In the genomic region with DNA sequence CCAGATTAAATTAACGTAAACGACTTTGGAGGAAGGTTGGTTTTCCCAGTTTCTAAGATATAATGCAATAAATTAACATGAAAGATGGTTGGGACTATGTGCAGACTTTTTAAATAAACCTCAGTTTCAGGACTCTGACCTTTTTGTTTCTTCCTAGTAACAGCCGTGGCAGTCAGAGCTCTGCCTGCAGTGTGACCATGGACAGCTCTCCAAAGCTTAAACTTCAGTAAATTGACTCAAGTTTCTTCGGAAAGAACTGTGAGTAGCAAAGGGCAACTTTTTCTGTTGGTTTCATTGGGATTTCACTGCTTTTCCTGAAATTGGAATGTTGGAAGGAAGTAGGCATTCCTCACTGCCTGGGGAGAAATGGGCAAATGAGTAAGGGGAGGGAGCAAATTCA, we compare ENCODE assay signal across 34 cellular contexts. TPM values are rescaled to one million over a fixed set of nuclear protein-coding genes. Genes with fewer than 3 reads are reported as not detected.
"Had no signal": no experiment of that assay in that cellular context is flagged by ENCODE, and none has a peak within 500 bp of the region (broad histone marks: within the 10 kb centered on the region; RNA-seq: fewer than 3 reads in every experiment).

No MANE protein-coding gene starts in this region.

- ATAC-seq: left cardiac atrium; left lung; lower lobe of right lung; naive thymus-derived CD8-positive, alpha-beta T cell; pancreas; right cardiac atrium; stimulated activated effector memory CD8-positive, alpha-beta T cell treated with anti-CD3 and anti-CD28 coated beads, Interleukin-12 subunit alpha, Interleukin-12 subunit beta, amount 100 ng/mL, for 72 hours; upper lobe of right lung had no signal

- H3K4me1 ChIP-seq: left lung, lower lobe of right lung, pancreas, prostate gland, sigmoid colon, spleen, suprapubic skin, tibial artery, upper lobe of right lung had no signal

- H3K9me3 ChIP-seq: pancreas, prostate gland, sigmoid colon, thoracic aorta, upper lobe of right lung had no signal

- DNase-seq: kidney glomerular epithelial cell; left cardiac atrium; left lung; lower lobe of right lung; mammary epithelial cell; mesenchymal stem cell; naive thymus-derived CD8-positive, alpha-beta T cell; nucleus accumbens; pancreas; posterior cingulate gyrus; retina; right cardiac atrium; sigmoid colon; small intestine; spleen; stimulated activated CD4-positive, alpha-beta T cell treated with anti-CD3 and anti-CD28 coated beads, Interleukin-4, amount 100 ng/mL, for 24 hours; stimulated activated naive CD4-positive, alpha-beta T cell; tibial artery; trophoblast cell; upper lobe of right lung had no signal

- FAIRE-seq: keratinocyte, pancreas, small intestine, urothelium cell line had no signal

- H3K4me2 ChIP-seq: hepatocyte had no signal

- H3K36me3 Mint-ChIP-seq: stimulated activated effector memory CD8-positive, alpha-beta T cell treated with anti-CD3 and anti-CD28 coated beads, Interleukin-12 subunit alpha, Interleukin-12 subunit beta, amount 100 ng/mL, for 72 hours had no signal

- H3K4me3 ChIP-seq: hepatocyte, left lung, lower lobe of right lung, pancreas, prostate gland, sigmoid colon, spleen, suprapubic skin, thoracic aorta, tibial artery, upper lobe of right lung had no signal

- H3K27ac ChIP-seq: hepatocyte, left lung, lower lobe of right lung, pancreas, prostate gland, sigmoid colon, spleen, suprapubic skin, thoracic aorta, tibial artery, upper lobe of right lung had no signal

- H3K27ac Mint-ChIP-seq: naive thymus-derived CD8-positive, alpha-beta T cell; nephron; stimulated activated effector memory CD8-positive, alpha-beta T cell treated with anti-CD3 and anti-CD28 coated beads, Interleukin-12 subunit alpha, Interleukin-12 subunit beta, amount 100 ng/mL, for 72 hours; stimulated activated naive CD8-positive, alpha-beta T cell treated with anti-CD3 and anti-CD28 coated beads, Interleukin-15, Interleukin-2, amounts not matched to agents 100 ng/mL and 50 ng/mL, for 24 hours had no signal

- H3K4me1 Mint-ChIP-seq: naive thymus-derived CD8-positive, alpha-beta T cell; nephron; neural crest cell; stimulated activated effector memory CD8-positive, alpha-beta T cell treated with anti-CD3 and anti-CD28 coated beads, Interleukin-12 subunit alpha, Interleukin-12 subunit beta, amount 100 ng/mL, for 72 hours had no signal

- H3K4me3 Mint-ChIP-seq: naive thymus-derived CD8-positive, alpha-beta T cell; nephron; neural crest cell; stimulated activated effector memory CD8-positive, alpha-beta T cell treated with anti-CD3 and anti-CD28 coated beads, Interleukin-12 subunit alpha, Interleukin-12 subunit beta, amount 100 ng/mL, for 72 hours; stimulated activated naive CD8-positive, alpha-beta T cell treated with anti-CD3 and anti-CD28 coated beads, Interleukin-15, Interleukin-2, amounts not matched to agents 100 ng/mL and 50 ng/mL, for 24 hours had no signal

RNA-seq across cellular contexts. Expression of gene USP29, which starts 4.1 kb away (rescaled TPM):
- total RNA-seq: hepatocyte; left cardiac atrium; left lung; lower lobe of right lung; mammary epithelial cell; mucosa of gallbladder; naive thymus-derived CD8-positive, alpha-beta T cell; neural crest cell; osteoblast; pancreas; right cardiac atrium; sigmoid colon; spleen; subcutaneous adipose tissue; suprapubic skin; thoracic aorta; upper lobe of right lung had no signal
- polyA plus RNA-seq: hepatocyte; keratinocyte; liver; mammary epithelial cell; naive thymus-derived CD8-positive, alpha-beta T cell; pancreas; right cardiac atrium; sigmoid colon; small intestine; spleen had no signal

RNA-seq across cellular contexts. Expression of gene ZIM3, which starts 21.1 kb away (rescaled TPM):
- total RNA-seq: hepatocyte; left cardiac atrium; left lung; liver; lower lobe of right lung; mammary epithelial cell; mucosa of gallbladder; naive thymus-derived CD8-positive, alpha-beta T cell; neural crest cell; osteoblast; pancreas; right cardiac atrium; sigmoid colon; spleen; subcutaneous adipose tissue; suprapubic skin; thoracic aorta; upper lobe of right lung had no signal
- polyA plus RNA-seq: hepatocyte; keratinocyte; liver; mammary epithelial cell; naive thymus-derived CD8-positive, alpha-beta T cell; pancreas; right cardiac atrium; sigmoid colon; small intestine; spleen had no signal

RNA-seq across cellular contexts. Expression of gene DUXA, which starts 43.4 kb away (rescaled TPM):
- total RNA-seq: hepatocyte; left cardiac atrium; left lung; liver; lower lobe of right lung; mammary epithelial cell; mucosa of gallbladder; naive thymus-derived CD8-positive, alpha-beta T cell; neural crest cell; osteoblast; pancreas; prostate gland; right cardiac atrium; sigmoid colon; spleen; subcutaneous adipose tissue; suprapubic skin; thoracic aorta; upper lobe of right lung had no signal
- polyA plus RNA-seq: hepatocyte; keratinocyte; liver; mammary epithelial cell; naive thymus-derived CD8-positive, alpha-beta T cell; pancreas; right cardiac atrium; sigmoid colon; small intestine; spleen had no signal
